In the genomic region with DNA sequence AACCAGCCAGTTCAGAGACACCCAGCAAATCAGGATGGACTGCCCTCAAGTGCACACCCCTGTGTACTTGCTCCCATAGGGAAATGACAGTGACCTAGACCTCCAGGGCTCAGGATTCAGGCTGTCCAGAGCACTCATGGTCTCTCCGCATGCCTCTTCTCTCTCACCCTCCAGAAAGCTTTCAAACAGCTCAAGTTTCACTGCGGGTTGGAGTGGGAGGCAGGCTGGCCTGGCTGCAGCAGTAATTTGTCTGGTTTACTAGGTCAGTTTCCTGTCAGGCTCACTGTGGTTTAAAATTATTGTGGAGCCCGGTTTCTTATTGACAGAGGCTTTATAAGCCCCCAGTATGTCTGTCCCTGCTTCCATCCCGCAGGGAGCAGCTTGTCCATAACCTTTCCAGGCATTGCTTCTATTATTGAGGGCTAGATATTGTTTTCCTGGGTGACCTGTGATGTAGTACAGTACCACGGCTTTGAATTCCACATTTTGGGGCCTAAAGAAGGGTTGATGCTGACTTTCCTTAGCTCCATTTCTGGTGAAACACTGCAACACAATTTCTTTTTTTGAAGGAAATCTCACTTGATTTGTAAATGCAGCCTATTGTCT, we compare ENCODE assay signal across 12 cellular contexts.
A peak's percentile ranks its signal among the peaks of the same experiment; 100 is the strongest.
DNase-seq lines count a peak whose midpoint lies in the region; ATAC-seq, FAIRE-seq and TF ChIP-seq lines count a peak whose summit lies in the region.
"Had no signal": no experiment of that assay in that cellular context is flagged by ENCODE, and none has a peak within 500 bp of the region (broad histone marks: within the 10 kb centered on the region; RNA-seq: fewer than 3 reads in every experiment).

No MANE protein-coding gene starts in this region.

- no peaks in the 10 kb centered on the region for H3K9me3 ChIP-seq in H1 (ENCODE audit: insufficient read depth in 2 of 2, low read depth in 1 of 2, low read length in 1 of 2)
- H3K9me3 ChIP-seq in parathyroid adenoma (ENCODE audit: control insufficient read depth, low read length) = no peaks in the 10 kb centered on the region
- H3K9me3 ChIP-seq in Caco-2 = no peaks in the 10 kb centered on the region
- H3K9me3 ChIP-seq: tibial nerve had no signal

- POLR2A ChIA-PET in H1 (lab: Charles Lee; ENCODE audit: partially characterized antibody) = interaction anchor here (0.7 kb wide), 1 partner anchor 28 kb away, joined by 3 read pairs; no protein-coding TSS in a partner anchor
- POLR2A ChIA-PET in Caco-2 (lab: Charles Lee) = no interaction called here

- no peak for TF ChIP-seq RAD21 in H1 (IDR thresholded peaks at IDR 0.05 in 1 of 2, conservative IDR thresholded peaks at IDR 0.05 in 1 of 2; ENCODE audit: low read depth in 2 of 2, low read length in 2 of 2)

- H2AK5ac ChIP-seq in H1 (ENCODE audit: low read depth, low read length) = no peak overlapping the region

- H3K18ac ChIP-seq in H1 (ENCODE audit: extremely low read depth, low read length) = 0 out of 2 replicates have a peak overlapping the region, but pooled peaks have one; percentile 52

- intact Hi-C loops in Caco-2 (cut with micrococcal nuclease; ENCODE audit: unreplicated experiment) = no loop called here

- H3K27me3 ChIP-seq in H1 (replicated peaks in 1 of 4; ENCODE audit: control insufficient read depth in 3 of 4, extremely low read depth in 1 of 4, insufficient read depth in 3 of 4, low read length in 3 of 4) = no peaks in the 10 kb centered on the region
- H3K27me3 ChIP-seq in parathyroid adenoma (ENCODE audit: control insufficient read depth, insufficient read depth, low read length) = no peaks in the 10 kb centered on the region
- H3K27me3 ChIP-seq in Caco-2 (replicated peaks; ENCODE audit: control insufficient read depth, insufficient read depth, low read length) = no peaks in the 10 kb centered on the region
- H3K27me3 ChIP-seq: tibial nerve had no signal

- 58% methylated on average over 5 of the region's 5 CpGs; no CpG with 5 or more reads in 1 of the 2 experiments for WGBS in H1 (ENCODE audit: extremely low coverage in 1 of 2, insufficient coverage in 1 of 2, insufficient read length in 1 of 2, insufficient replicate concordance in 2 of 2, low coverage in 1 of 2, low lambda C conversion rate in 2 of 2, missing lambda C conversion rate in 1 of 2), 2 experiments

- peaks cover 12% of the 10 kb centered on the region for H3K4me1 Mint-ChIP-seq in Caco-2 (ENCODE audit: low read depth, unreplicated experiment)

- H3K56ac ChIP-seq in H1 (replicated peaks; ENCODE audit: insufficient read length, low read depth, low read length) = no peak overlapping the region

- H3K36me3 ChIP-seq in H1 (ENCODE audit: control insufficient read depth in 2 of 4, insufficient read depth in 4 of 4, low read length in 3 of 4) (no peaks in the 10 kb centered on the region), parathyroid adenoma (ENCODE audit: control insufficient read depth, insufficient read depth, low read length) (no peaks in the 10 kb centered on the region), Caco-2 (ENCODE audit: control insufficient read depth, insufficient read depth, low read length) (no peaks in the 10 kb centered on the region)
- H3K36me3 ChIP-seq: tibial nerve had no signal

- H3K4me2 ChIP-seq in H1 (ENCODE audit: insufficient read depth in 1 of 2, low read depth in 2 of 2, low read length in 2 of 2) (peak overlapping the region in 1 of 2 experiments; percentile 31; a peak in 2 of 4 replicates), parathyroid adenoma (ENCODE audit: low read length) (no peak overlapping the region)

- H3K4me1 ChIP-seq in H1 (replicated peaks in 1 of 4; ENCODE audit: control insufficient read depth in 3 of 4, insufficient read depth in 4 of 4, low read length in 3 of 4) (peaks cover 7 to 9% (median 8%) of the 10 kb centered on the region in 4 experiments; a peak in 6 of 7 replicates), parathyroid adenoma (peaks cover 6% of the 10 kb centered on the region), Caco-2 (no peaks in the 10 kb centered on the region)
- H3K4me1 ChIP-seq: tibial nerve had no signal

- no peak for TF ChIP-seq EP300 in H1 (IDR thresholded peaks at IDR 0.05; ENCODE audit: borderline replicate concordance in 1 of 2, low read depth in 2 of 2, low read length in 2 of 2)

- no peak overlapping the region for H4K91ac ChIP-seq in H1 (replicated peaks; ENCODE audit: insufficient read length, low read length)

- peak overlapping the region; percentile 41; the same call in 1 of the 2 replicates for H2BK20ac ChIP-seq in H1 (ENCODE audit: low read length)

- H3K9ac ChIP-seq in H1 (replicated peaks in 1 of 4; ENCODE audit: extremely low read depth in 1 of 4, low read depth in 3 of 4, low read length in 3 of 4) (no peak overlapping the region), parathyroid adenoma (no peak overlapping the region)

- H2BK12ac ChIP-seq in H1 (ENCODE audit: low read depth, low read length) = 0 out of 2 replicates have a peak overlapping the region, but pooled peaks have one; percentile 45

- H3K79me1 ChIP-seq in H1 (ENCODE audit: low read depth, low read length) = no peaks in the 10 kb centered on the region

- H3K79me2 ChIP-seq in H1 (ENCODE audit: control insufficient read depth in 1 of 2, insufficient read depth in 2 of 2, low read length in 2 of 2) (no peaks in the 10 kb centered on the region), parathyroid adenoma (no peaks in the 10 kb centered on the region)

- no peak overlapping the region for H4K8ac ChIP-seq in H1 (ENCODE audit: extremely low read depth, insufficient read depth, low read length)

- H3K4ac ChIP-seq in H1 (replicated peaks; ENCODE audit: insufficient read length, low read depth, low read length) = no peak overlapping the region

- H3K27ac ChIP-seq in H1 (ENCODE audit: low read depth, low read length) = no peak overlapping the region
- no peak overlapping the region for H3K27ac ChIP-seq in parathyroid adenoma
- H3K27ac ChIP-seq: tibial nerve had no signal

- H2BK5ac ChIP-seq in H1 (ENCODE audit: low read depth, low read length) = no peak overlapping the region

- no peak overlapping the region for H3K14ac ChIP-seq in H1 (ENCODE audit: insufficient read length)

- no TSS peak for BruUV-seq in Caco-2 (replicated peaks; lab: Mats Ljungman, UMichigan)

- no peak overlapping the region for H2BK15ac ChIP-seq in H1 (ENCODE audit: low read length)

- H3K9me3 Mint-ChIP-seq in Caco-2 (ENCODE audit: unreplicated experiment) = no peaks in the 10 kb centered on the region

- no peaks in the 10 kb centered on the region for H3K36me3 Mint-ChIP-seq in Caco-2 (ENCODE audit: insufficient read depth, unreplicated experiment)

- H2AFZ ChIP-seq in H1 (ENCODE audit: low read length) = 0 out of 2 replicates have a peak overlapping the region, but pooled peaks have one; percentile 27
- peak overlapping the region; percentile 56 for H2AFZ ChIP-seq in parathyroid adenoma

- H2BK120ac ChIP-seq in H1 (replicated peaks; ENCODE audit: low read depth, low read length) = no peak overlapping the region

- H3K4me3 ChIP-seq in H1 (ENCODE audit: extremely low read depth in 1 of 4, insufficient read depth in 2 of 4, low read depth in 3 of 4, low read length in 4 of 4) = no peak overlapping the region
- no peak overlapping the region for H3K4me3 ChIP-seq in parathyroid adenoma (ENCODE audit: low read depth, low read length)
- no peak overlapping the region for H3K4me3 ChIP-seq in Caco-2 (ENCODE audit: low read depth, low read length)
- H3K4me3 ChIP-seq: tibial nerve had no signal

- ATAC-seq in HG03108 (IDR thresholded peaks at IDR 0.05; ENCODE audit: unreplicated experiment) = no peak

- TF ChIP-seq CTCF in H1 (IDR thresholded peaks at IDR 0.05; ENCODE audit: control extremely low read depth in 1 of 3, insufficient read depth in 1 of 3, low read depth in 1 of 3, low read length in 3 of 3) (no peak), parathyroid adenoma (IDR thresholded peaks at IDR 0.05) (no peak), Caco-2 (IDR thresholded peaks at IDR 0.05; ENCODE audit: insufficient read depth in 1 of 2, low read depth in 1 of 2, low read length in 1 of 2, severe bottlenecking in 1 of 2, unreplicated experiment in 1 of 2) (no peak)

- no peaks in the 10 kb centered on the region for H4K20me1 ChIP-seq in H1 (replicated peaks in 1 of 2; ENCODE audit: control insufficient read depth in 1 of 2, insufficient read depth in 2 of 2, low read length in 2 of 2)

- peak; percentile 48 for DNase-seq in H4 (ENCODE audit: low spot score)
- peak; percentile 78 for DNase-seq in NCI-H1092 (lab: John Stamatoyannopoulos, UW)
- no peak for DNase-seq in H1 (ENCODE audit: low read depth in 1 of 2, low spot score in 2 of 2)
- DNase-seq in T1000 (lab: John Stamatoyannopoulos, UW) = no peak
- no peak for DNase-seq in Caco-2
- no peak for DNase-seq in middle frontal gyrus (ENCODE audit: extremely low spot score, low spot score)
- DNase-seq: foreskin melanocyte, GF-D8, Karpas-422 had no signal

- no peak overlapping the region for H4K5ac ChIP-seq in H1 (ENCODE audit: insufficient read length, low read depth, low read length)

- no peak for TF ChIP-seq POLR2A in H1 (IDR thresholded peaks at IDR 0.05; ENCODE audit: control extremely low read depth in 1 of 2, low read depth in 2 of 2, low read length in 2 of 2)

- no peak overlapping the region for H3K4me3 Mint-ChIP-seq in Caco-2 (ENCODE audit: unreplicated experiment)

- FAIRE-seq in H1 (lab: Jason Lieb, UNC) = no peak

- CTCF ChIA-PET in H1 (lab: Charles Lee; ENCODE audit: partially characterized antibody) = interaction anchor here (1.0 to 2.0 kb wide), 7 partner anchors 10 to 413 kb away, joined by 3 to 6 read pairs (median 4); no protein-coding TSS in a partner anchor
- CTCF ChIA-PET in Caco-2 (lab: Charles Lee) = no interaction called here

- no peak overlapping the region for H3K23ac ChIP-seq in H1 (ENCODE audit: insufficient read length)

- H3K27me3 Mint-ChIP-seq in Caco-2 (ENCODE audit: insufficient read depth, unreplicated experiment) = peaks cover 12% of the 10 kb centered on the region

- no peak overlapping the region for H3K27ac Mint-ChIP-seq in Caco-2 (ENCODE audit: unreplicated experiment)

- H3K23me2 ChIP-seq in H1 (ENCODE audit: low read depth, low read length) = no peaks in the 10 kb centered on the region

TF ChIP-seq in H1, 55 proteins besides CTCF, POLR2A, EP300 and RAD21 (continues in another document):
- no peak for TF ChIP-seq EGR1 (IDR thresholded peaks at IDR 0.05; ENCODE audit: borderline replicate concordance, low read depth, low read length)
- no peak for TF ChIP-seq POLR2AphosphoS5 (IDR thresholded peaks at IDR 0.05; ENCODE audit: low read depth, low read length)
- TF ChIP-seq RXRA (IDR thresholded peaks at IDR 0.05; ENCODE audit: insufficient read depth, low read depth, low read length) = no peak
- TF ChIP-seq RNF2 (IDR thresholded peaks at IDR 0.05; ENCODE audit: borderline replicate concordance, low read depth, low read length, missing control alignments, poor library complexity, severe bottlenecking) = no peak
- TF ChIP-seq KDM1A (IDR thresholded peaks at IDR 0.05; ENCODE audit: borderline replicate concordance, low read length) = no peak
- TF ChIP-seq, protein P1, sequence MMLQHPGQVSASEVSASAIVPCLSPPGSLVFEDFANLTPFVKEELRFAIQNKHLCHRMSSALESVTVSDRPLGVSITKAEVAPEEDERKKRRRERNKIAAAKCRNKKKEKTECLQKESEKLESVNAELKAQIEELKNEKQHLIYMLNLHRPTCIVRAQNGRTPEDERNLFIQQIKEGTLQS (IDR thresholded peaks at IDR 0.05; ENCODE audit: insufficient read depth, low read depth, low read length) = no peak
- no peak for TF ChIP-seq TCF12 (IDR thresholded peaks at IDR 0.05; ENCODE audit: low read depth, low read length)

Comparison
In these comparisons a context has a peak if more than half of its experiments do, and no peak if none do; other contexts are left out.
1. DNase-seq: peak in H4 (single experiment) and NCI-H1092 (single experiment); none in H1 (0 of 2), T1000 (single experiment), Caco-2 (0 of 2) and middle frontal gyrus (single experiment).